ENCODE assay signal across 11 cellular contexts in genomic region chr16:70702624-70703023, GRCh38. TPM values are rescaled to one million over a fixed set of nuclear protein-coding genes. Genes with fewer than 3 reads are reported as not detected.
DNase-seq lines count a peak whose midpoint lies in the region; FAIRE-seq and TF ChIP-seq lines count a peak whose summit lies in the region.
"Had no signal": no experiment of that assay in that cellular context is flagged by ENCODE, and none has a peak within 500 bp of the region (broad histone marks: within the 10 kb centered on the region; RNA-seq: fewer than 3 reads in every experiment).

No MANE protein-coding gene starts in this region.

- no peak for TF ChIP-seq CTCF in WERI-Rb-1 (IDR thresholded peaks at IDR 0.05; ENCODE audit: low read depth, low read length)
- TF ChIP-seq CTCF in kidney (IDR thresholded peaks at IDR 0.05; ENCODE audit: borderline replicate concordance, extremely low read depth, insufficient read depth) = no peak

- H3K36me3 ChIP-seq in GM23248 (ENCODE audit: low read depth) = no peaks in the 10 kb centered on the region
- H3K36me3 ChIP-seq in WERI-Rb-1 = peaks cover 14% of the 10 kb centered on the region
- H3K36me3 ChIP-seq in kidney (ENCODE audit: control insufficient read depth in 1 of 2, insufficient read depth in 2 of 2, low read length in 2 of 2) = no peaks in the 10 kb centered on the region
- H3K36me3 ChIP-seq in skeletal muscle satellite cell (ENCODE audit: insufficient read depth, low read length) = peaks cover 4% of the 10 kb centered on the region
- H3K36me3 ChIP-seq in effector memory CD4-positive, alpha-beta T cell (ENCODE audit: control insufficient read depth, insufficient read depth, low read length) = peaks cover 3% of the 10 kb centered on the region
- no peaks in the 10 kb centered on the region for H3K36me3 ChIP-seq in HAP-1 (replicated peaks)

- H3K27me3 ChIP-seq in GM23248 (replicated peaks; ENCODE audit: insufficient read depth) (no peaks in the 10 kb centered on the region), WERI-Rb-1 (ENCODE audit: insufficient read depth, low read depth, severe bottlenecking) (no peaks in the 10 kb centered on the region), skeletal muscle satellite cell (ENCODE audit: control insufficient read depth, insufficient read depth, low read length) (no peaks in the 10 kb centered on the region), HAP-1 (ENCODE audit: low read depth) (no peaks in the 10 kb centered on the region)
- no peaks in the 10 kb centered on the region for H3K27me3 ChIP-seq in effector memory CD4-positive, alpha-beta T cell (replicated peaks; ENCODE audit: control insufficient read depth, insufficient read depth, low read length, poor library complexity, severe bottlenecking)

- H4K20me1 ChIP-seq in GM23248 (ENCODE audit: insufficient read depth) = no peaks in the 10 kb centered on the region

- peaks cover 28% of the 10 kb centered on the region for H3F3A ChIP-seq in GM23248 (ENCODE audit: insufficient read depth)

- no peaks in the 10 kb centered on the region for H3K9me3 ChIP-seq in GM23248 (ENCODE audit: low read depth)
- H3K9me3 ChIP-seq in WERI-Rb-1 (ENCODE audit: severe bottlenecking) = no peaks in the 10 kb centered on the region
- no peaks in the 10 kb centered on the region for H3K9me3 ChIP-seq in kidney (ENCODE audit: control insufficient read depth in 1 of 2, low read length in 2 of 2)
- H3K9me3 ChIP-seq in skeletal muscle satellite cell (replicated peaks; ENCODE audit: low read length) = no peaks in the 10 kb centered on the region
- no peaks in the 10 kb centered on the region for H3K9me3 ChIP-seq in effector memory CD4-positive, alpha-beta T cell (ENCODE audit: control insufficient read depth, low read length)
- H3K9me3 ChIP-seq in HAP-1 = no peaks in the 10 kb centered on the region

- 68 to 69% methylated on average over 8 of the region's 8 CpGs for WGBS in GM23248 (ENCODE audit: low coverage in 1 of 2, low lambda C conversion rate in 2 of 2, missing lambda C conversion rate in 2 of 2), 2 experiments

- H2AFZ ChIP-seq in GM23248 = 0 out of 2 replicates have a peak overlapping the region, but pooled peaks have one; percentile 58

- peak overlapping the region; percentile 38 for H3K4me2 ChIP-seq in GM23248 (ENCODE audit: unreplicated experiment)
- peak overlapping the region; percentile 22 for H3K4me2 ChIP-seq in skeletal muscle satellite cell (ENCODE audit: low read length)

- H3K27ac ChIP-seq in GM23248 (peak overlapping the region; percentile 98), WERI-Rb-1 (peak overlapping the region; percentile 61; the same call in 1 of the 2 replicates), kidney (ENCODE audit: low read depth in 2 of 2, low read length in 2 of 2) (peak overlapping the region; percentile 35 to 59)
- no peak overlapping the region for H3K27ac ChIP-seq in effector memory CD4-positive, alpha-beta T cell (ENCODE audit: insufficient read depth, low read length, poor library complexity, severe bottlenecking)

- FAIRE-seq in kidney (lab: Jason Lieb, UNC) = no peak

- peaks cover 54% of the 10 kb centered on the region for H3K4me1 ChIP-seq in GM23248 (ENCODE audit: insufficient read depth)
- peaks cover 39 to 50% of the 10 kb centered on the region in 2 donors for H3K4me1 ChIP-seq in kidney (ENCODE audit: control insufficient read depth in 1 of 2, insufficient read depth in 1 of 2, low read depth in 1 of 2, low read length in 2 of 2)
- peaks cover 93% of the 10 kb centered on the region for H3K4me1 ChIP-seq in skeletal muscle satellite cell (ENCODE audit: control insufficient read depth, insufficient read depth, low read length)
- no peaks in the 10 kb centered on the region for H3K4me1 ChIP-seq in effector memory CD4-positive, alpha-beta T cell (ENCODE audit: control insufficient read depth, insufficient read depth, low read length, poor library complexity, severe bottlenecking)
- no peaks in the 10 kb centered on the region for H3K4me1 ChIP-seq in HAP-1

- no peak overlapping the region for H3K4me3 ChIP-seq in GM23248
- no peak overlapping the region for H3K4me3 ChIP-seq in WERI-Rb-1 (ENCODE audit: low read depth, low read length)
- H3K4me3 ChIP-seq in kidney (ENCODE audit: low read length in 2 of 2) = no peak overlapping the region
- no peak overlapping the region for H3K4me3 ChIP-seq in skeletal muscle satellite cell (ENCODE audit: low read length)
- H3K4me3 ChIP-seq in effector memory CD4-positive, alpha-beta T cell (ENCODE audit: insufficient read depth, low read depth, low read length, poor library complexity, severe bottlenecking) = no peak overlapping the region
- no peak overlapping the region for H3K4me3 ChIP-seq in HAP-1

- in situ Hi-C loops in GM23248 (cut with MboI) (no loop called here), HAP-1 (cut with MboI; ENCODE audit: low sequenced_read_pairs) (no loop called here)

- H3K9ac ChIP-seq in GM23248 = peak overlapping the region; percentile 80
- H3K9ac ChIP-seq in kidney (ENCODE audit: low read length in 2 of 2) = no peak overlapping the region
- peak overlapping the region; percentile 45 for H3K9ac ChIP-seq in skeletal muscle satellite cell (ENCODE audit: low read depth, low read length)

- H3K79me2 ChIP-seq in GM23248 (ENCODE audit: insufficient read depth) = no peaks in the 10 kb centered on the region

- DNase-seq in GM23248 = no peak
- DNase-seq in WERI-Rb-1 = no peak
- DNase-seq in kidney = no peak
- DNase-seq in effector memory CD4-positive, alpha-beta T cell = no peak
- DNase-seq in COLO829 (ENCODE audit: low spot score) = no peak
- no peak for DNase-seq in AG08395 (ENCODE audit: low spot score)
- DNase-seq in HAP-1 (ENCODE audit: low spot score in 2 of 2) = no peak
- DNase-seq: activated CD4-positive, alpha-beta T cell treated with anti-CD3 and anti-CD28 coated beads, Interleukin-2, amount 50 U/mL, for 48 hours; SIG-M5; stimulated activated naive CD4-positive, alpha-beta T cell treated with Interleukin-2 at 50 U/mL for 16 hours had no signal

- intact Hi-C loops in kidney (cut with DNase I) = no loop called here

- H3K9me2 ChIP-seq in GM23248 (ENCODE audit: insufficient read depth) = no peaks in the 10 kb centered on the region

RNA-seq across cellular contexts. Expression of gene MTSS2, which starts 16.8 kb away (rescaled TPM):
- 13.2 and 23.7 TPM in 2 replicates for total RNA-seq in GM23248 (2014; rRNA removed; shearing (Covaris generic))
- 0.43 and 0.44 TPM in 2 replicates for polyA plus RNA-seq in GM23248 (2016; fragmentation: Nextera tagmentation; extraction: Ambion mirVana)
- total RNA-seq in kidney = 33.0 TPM
- polyA plus RNA-seq in kidney (ENCODE audit: insufficient read depth, low read depth, low replicate concordance) = 19.2 TPM
- 17.0 and 25.6 TPM in 2 replicates for total RNA-seq in skeletal muscle satellite cell (2012; rRNA removed)

RNA-seq across cellular contexts. Expression of gene IL34, which starts 56.3 kb away (rescaled TPM):
- total RNA-seq in GM23248 (2014; rRNA removed; shearing (Covaris generic)) = 1.0 TPM in 1 of 2 replicates, not detected in the other
- polyA plus RNA-seq in GM23248 (2016; fragmentation: Nextera tagmentation; extraction: Ambion mirVana) (0.15 TPM in 1 of 2 replicates, not detected in the other), kidney (ENCODE audit: insufficient read depth, low read depth, low replicate concordance) (5.9 TPM)
- 7.4 TPM for total RNA-seq in kidney
- 0.51 and 1.5 TPM in 2 replicates for total RNA-seq in skeletal muscle satellite cell (2012; rRNA removed)

Comparison
In these comparisons a context has a peak if more than half of its experiments do, and no peak if none do; other contexts are left out.
1. H3K9ac ChIP-seq: peak in GM23248 (single experiment) and skeletal muscle satellite cell (single experiment); none in kidney (0 of 2).